In genomic region chr15:64008177-64008576, GRCh38 we compare ENCODE assay signal across 17 cellular contexts.
"Had no signal": no experiment of that assay in that cellular context is flagged by ENCODE, and none has a peak within 500 bp of the region (broad histone marks: within the 10 kb centered on the region; RNA-seq: fewer than 3 reads in every experiment).

No MANE protein-coding gene starts in this region.

- H3K27me3 ChIP-seq: hepatocyte, testis, upper lobe of right lung had no signal

- H3K4me1 ChIP-seq: prostate gland, testis had no signal

- H3K27ac ChIP-seq: hepatocyte, lower lobe of right lung, prostate gland, testis, upper lobe of right lung had no signal

- ATAC-seq: activated CD8-positive, alpha-beta T cell treated with anti-CD3 and anti-CD28 coated beads, Interleukin-2, amount 10 ng/mL, durations not matched to agents 7 days and 5 days; left colon; lower lobe of right lung; right cardiac atrium; stimulated activated naive CD8-positive, alpha-beta T cell treated with anti-CD3 and anti-CD28 coated beads, Interleukin-15, amount 100 ng/mL, for 72 hours; upper lobe of right lung had no signal

- H3K9me3 ChIP-seq: lower lobe of right lung, prostate gland, testis, upper lobe of right lung had no signal

- H3K27me3 Mint-ChIP-seq: activated CD4-positive, alpha-beta T cell treated with anti-CD3 and anti-CD28 coated beads, Interleukin-2, amount 10 ng/mL, durations not matched to agents 24 days and 14 days; stimulated activated naive CD8-positive, alpha-beta T cell treated with anti-CD3 and anti-CD28 coated beads, Interleukin-15, amount 100 ng/mL, for 72 hours had no signal

- H3K4me3 Mint-ChIP-seq: activated CD4-positive, alpha-beta T cell treated with anti-CD3 and anti-CD28 coated beads, Interleukin-2, amount 10 ng/mL, durations not matched to agents 24 days and 14 days; activated CD8-positive, alpha-beta T cell treated with anti-CD3 and anti-CD28 coated beads, Interleukin-2, amount 10 ng/mL, durations not matched to agents 7 days and 5 days; stimulated activated naive CD8-positive, alpha-beta T cell treated with anti-CD3 and anti-CD28 coated beads, Interleukin-15, amount 100 ng/mL, for 72 hours had no signal

- H3K9me3 Mint-ChIP-seq: activated CD4-positive, alpha-beta T cell treated with anti-CD3 and anti-CD28 coated beads, Interleukin-2, amount 10 ng/mL, durations not matched to agents 24 days and 14 days; stimulated activated naive CD8-positive, alpha-beta T cell treated with anti-CD3 and anti-CD28 coated beads, Interleukin-15, amount 100 ng/mL, for 72 hours had no signal

- H3K27ac Mint-ChIP-seq: activated CD4-positive, alpha-beta T cell treated with anti-CD3 and anti-CD28 coated beads, Interleukin-2, amount 10 ng/mL, durations not matched to agents 24 days and 14 days; activated CD8-positive, alpha-beta T cell treated with anti-CD3 and anti-CD28 coated beads, Interleukin-2, amount 10 ng/mL, durations not matched to agents 7 days and 5 days; stimulated activated naive CD8-positive, alpha-beta T cell treated with anti-CD3 and anti-CD28 coated beads, Interleukin-15, amount 100 ng/mL, for 72 hours had no signal

- DNase-seq: activated CD4-positive, alpha-beta T cell treated with anti-CD3 and anti-CD28 coated beads, Interleukin-2, amount 10 ng/mL, durations not matched to agents 24 days and 14 days; activated CD8-positive, alpha-beta memory T cell treated with anti-CD3 and anti-CD28 coated beads, Interleukin-2, amount 50 U/mL, for 48 hours; activated CD8-positive, alpha-beta T cell treated with anti-CD3 and anti-CD28 coated beads, Interleukin-2, amount 10 ng/mL, durations not matched to agents 7 days and 5 days; activated effector memory CD4-positive, alpha-beta T cell treated with Interleukin-2 at 50 U/mL for 16 hours; activated naive CD4-positive, alpha-beta T cell treated with anti-CD3 and anti-CD28 coated beads, Interleukin-2, amount 50 U/mL, for 16 hours; activated T-cell treated with anti-CD3 and anti-CD28 coated beads, Interleukin-2, amount 50 U/mL, for 48 hours; dermis blood vessel endothelial cell; effector memory CD4-positive, alpha-beta T cell; islet precursor cell; left colon; lower lobe of right lung; right cardiac atrium; stimulated activated naive CD8-positive, alpha-beta T cell treated with anti-CD3 and anti-CD28 coated beads, Interleukin-15, amount 100 ng/mL, for 72 hours; testis; upper lobe of right lung had no signal

- H3K36me3 ChIP-seq: lower lobe of right lung, prostate gland, upper lobe of right lung had no signal

- H3K4me3 ChIP-seq: hepatocyte, lower lobe of right lung, prostate gland, testis, upper lobe of right lung had no signal
